Comparison of ENCODE assay signal across 15 cellular contexts in genomic region chr17:27551701-27552466, GRCh38.
DNase-seq lines count a peak whose midpoint lies in the region; ATAC-seq and TF ChIP-seq lines count a peak whose summit lies in the region.
"Had no signal": no experiment of that assay in that cellular context is flagged by ENCODE, and none has a peak within 500 bp of the region (broad histone marks: within the 10 kb centered on the region; RNA-seq: fewer than 3 reads in every experiment).

No MANE protein-coding gene starts in this region.

- H3K79me2 ChIP-seq in GM23338 (replicated peaks; ENCODE audit: insufficient read depth) = peaks cover 23% of the 10 kb centered on the region

- H3K27ac ChIP-seq in GM23338 (ENCODE audit: low read depth) = no peak overlapping the region
- H3K27ac ChIP-seq: HL-60 had no signal

- H2AFZ ChIP-seq in GM23338 = no peak overlapping the region

- H3K36me3 ChIP-seq in GM23338 (ENCODE audit: insufficient read depth) = no peaks in the 10 kb centered on the region
- H3K36me3 ChIP-seq: thyroid gland had no signal

- peak overlapping the region; percentile 64 for H3K27ac Mint-ChIP-seq in GM23338

- no peak overlapping the region for H3K4me3 Mint-ChIP-seq in GM23338

- peaks cover 4% of the 10 kb centered on the region; the same call in 2 of the 3 replicates for H3K9me3 Mint-ChIP-seq in GM23338

- no peaks in the 10 kb centered on the region for H3F3A ChIP-seq in GM23338 (replicated peaks; ENCODE audit: low read depth)

- no peaks in the 10 kb centered on the region for H3K27me3 ChIP-seq in GM23338 (ENCODE audit: insufficient read depth)
- H3K27me3 ChIP-seq: esophagus squamous epithelium, thyroid gland had no signal

- no peak overlapping the region for H3K4me2 ChIP-seq in GM23338

- TF ChIP-seq CTCF in GM23338 (conservative IDR thresholded peaks at IDR 0.05; ENCODE audit: low read depth in 2 of 2) = no peak

- H3K9me2 ChIP-seq in GM23338 (ENCODE audit: insufficient read depth) = peaks cover 3% of the 10 kb centered on the region; the same call in 1 of the 2 replicates

- no peak for ATAC-seq in GM23338
- no peak for ATAC-seq in HG03378 (IDR thresholded peaks at IDR 0.05; ENCODE audit: unreplicated experiment)
- ATAC-seq in GM21360 (IDR thresholded peaks at IDR 0.05; ENCODE audit: unreplicated experiment) = no peak

- peaks cover 5% of the 10 kb centered on the region for H3K27me3 Mint-ChIP-seq in GM23338 (ENCODE audit: insufficient read depth, low read depth, poor library complexity)

- peaks cover 31% of the 10 kb centered on the region for H3K36me3 Mint-ChIP-seq in GM23338 (ENCODE audit: low read depth)

- DNase-seq in 8988T = peak; percentile 65
- DNase-seq in GM23338 (ENCODE audit: low spot score) = no peak
- peak; percentile 84 for DNase-seq in T1000 (lab: John Stamatoyannopoulos, UW)
- peak; percentile 94 for DNase-seq in kidney tubule cell (ENCODE audit: low spot score)
- no peak for DNase-seq in T-helper 2 cell
- DNase-seq in Kasumi-1 (lab: John Stamatoyannopoulos, UW) = no peak
- DNase-seq: activated CD4-positive, alpha-beta T cell treated with anti-CD3 and anti-CD28 coated beads, Interleukin-2, amount 50 U/mL, for 4 hours; esophagus squamous epithelium; NCI-H2081 treated with DMSO at 0.1 percent for 48 hours; SHP77 treated with DMSO at 0.1 percent for 48 hours; stimulated activated CD4-positive, alpha-beta T cell treated with anti-CD3 and anti-CD28 coated beads, Interleukin-4, amount 100 ng/mL, for 1 hour; thyroid gland had no signal

- H4K20me1 ChIP-seq in GM23338 (replicated peaks; ENCODE audit: insufficient read depth) = no peaks in the 10 kb centered on the region; the same call in 1 of the 2 replicates

- no peak overlapping the region for H3K4me3 ChIP-seq in GM23338
- H3K4me3 ChIP-seq: esophagus squamous epithelium, thyroid gland had no signal

- H3K4me1 Mint-ChIP-seq in GM23338 = peaks cover 15% of the 10 kb centered on the region

- H3K4me1 ChIP-seq in GM23338 (ENCODE audit: insufficient read depth) = no peaks in the 10 kb centered on the region

TF ChIP-seq in GM23338, 12 proteins besides CTCF, POLR2A, EP300 and RAD21:
- TF ChIP-seq NANOG (IDR thresholded peaks at IDR 0.05; ENCODE audit: borderline replicate concordance) = no peak
- no peak for TF ChIP-seq ZNF114 (CRISPR knock-in tag; IDR thresholded peaks at IDR 0.05)
- no peak for TF ChIP-seq ZNF331 (CRISPR knock-in tag; IDR thresholded peaks at IDR 0.05; ENCODE audit: low read depth)
- TF ChIP-seq REST (IDR thresholded peaks at IDR 0.05; ENCODE audit: unreplicated experiment) = no peak
TF ChIP-seq in GM23338: peak in this region for 0.

Comparison
In these comparisons a context has a peak if more than half of its experiments do, and no peak if none do; other contexts are left out.
1. DNase-seq: peak in 8988T (single experiment), T1000 (single experiment) and kidney tubule cell (single experiment); none in GM23338 (single experiment), T-helper 2 cell (0 of 5) and Kasumi-1 (0 of 2).